1 cellular context compared by ENCODE assay signal in the genomic region with DNA sequence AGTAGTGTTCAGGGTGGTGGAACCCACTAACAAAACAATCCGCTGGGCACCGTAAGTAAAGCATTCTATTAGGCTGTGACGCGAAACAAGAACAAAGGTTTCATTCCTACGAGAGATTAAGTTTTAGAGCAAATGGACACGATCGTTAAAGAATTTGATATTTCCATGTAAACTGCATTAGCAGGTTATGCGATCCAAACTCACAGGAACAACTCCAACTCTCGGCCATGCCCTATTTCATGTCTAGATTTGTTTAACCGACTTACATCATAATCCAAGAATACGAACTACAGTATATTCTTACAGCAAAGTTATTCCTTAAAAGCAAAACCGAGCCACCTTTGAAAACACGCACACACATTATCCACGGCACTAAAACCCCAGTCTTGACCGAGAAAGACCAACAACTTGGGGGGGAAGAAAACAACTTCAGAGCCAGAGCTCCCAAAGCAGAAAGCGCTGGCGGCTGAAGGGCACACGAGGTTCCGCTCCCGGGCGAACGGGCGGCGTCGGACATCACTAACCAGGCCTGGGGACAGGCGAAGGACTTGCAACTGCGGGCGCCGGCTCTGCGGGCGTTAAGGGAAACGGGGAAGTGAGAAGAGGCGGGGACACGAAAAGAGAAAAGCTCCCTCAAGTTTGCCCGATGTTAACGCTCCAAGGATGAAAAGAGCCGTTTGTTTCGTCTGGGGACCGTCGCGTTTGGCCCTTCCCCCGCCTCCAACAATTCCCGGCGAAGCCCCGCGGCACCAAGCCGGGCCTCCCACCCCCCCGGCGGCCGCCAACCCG.
A peak's percentile ranks its signal among the peaks of the same experiment; 100 is the strongest.
TF ChIP-seq lines count a peak whose summit lies in the region.

No MANE protein-coding gene starts in this region.

TF ChIP-seq in K562, 482 proteins besides CTCF, POLR2A, EP300 and RAD21 (continued from another document and continues in another):
- TF ChIP-seq, protein P1, sequence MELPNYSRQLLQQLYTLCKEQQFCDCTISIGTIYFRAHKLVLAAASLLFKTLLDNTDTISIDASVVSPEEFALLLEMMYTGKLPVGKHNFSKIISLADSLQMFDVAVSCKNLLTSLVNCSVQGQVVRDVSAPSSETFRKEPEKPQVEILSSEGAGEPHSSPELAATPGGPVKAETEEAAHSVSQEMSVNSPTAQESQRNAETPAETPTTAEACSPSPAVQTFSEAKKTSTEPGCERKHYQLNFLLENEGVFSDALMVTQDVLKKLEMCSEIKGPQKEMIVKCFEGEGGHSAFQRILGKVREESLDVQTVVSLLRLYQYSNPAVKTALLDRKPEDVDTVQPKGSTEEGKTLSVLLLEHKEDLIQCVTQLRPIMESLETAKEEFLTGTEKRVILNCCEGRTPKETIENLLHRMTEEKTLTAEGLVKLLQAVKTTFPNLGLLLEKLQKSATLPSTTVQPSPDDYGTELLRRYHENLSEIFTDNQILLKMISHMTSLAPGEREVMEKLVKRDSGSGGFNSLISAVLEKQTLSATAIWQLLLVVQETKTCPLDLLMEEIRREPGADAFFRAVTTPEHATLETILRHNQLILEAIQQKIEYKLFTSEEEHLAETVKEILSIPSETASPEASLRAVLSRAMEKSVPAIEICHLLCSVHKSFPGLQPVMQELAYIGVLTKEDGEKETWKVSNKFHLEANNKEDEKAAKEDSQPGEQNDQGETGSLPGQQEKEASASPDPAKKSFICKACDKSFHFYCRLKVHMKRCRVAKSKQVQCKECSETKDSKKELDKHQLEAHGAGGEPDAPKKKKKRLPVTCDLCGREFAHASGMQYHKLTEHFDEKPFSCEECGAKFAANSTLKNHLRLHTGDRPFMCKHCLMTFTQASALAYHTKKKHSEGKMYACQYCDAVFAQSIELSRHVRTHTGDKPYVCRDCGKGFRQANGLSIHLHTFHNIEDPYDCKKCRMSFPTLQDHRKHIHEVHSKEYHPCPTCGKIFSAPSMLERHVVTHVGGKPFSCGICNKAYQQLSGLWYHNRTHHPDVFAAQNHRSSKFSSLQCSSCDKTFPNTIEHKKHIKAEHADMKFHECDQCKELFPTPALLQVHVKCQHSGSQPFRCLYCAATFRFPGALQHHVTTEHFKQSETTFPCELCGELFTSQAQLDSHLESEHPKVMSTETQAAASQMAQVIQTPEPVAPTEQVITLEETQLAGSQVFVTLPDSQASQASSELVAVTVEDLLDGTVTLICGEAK (IDR thresholded peaks at IDR 0.05) = peak; percentile 57
- TF ChIP-seq, protein P1 (CRISPR knock-in tag; IDR thresholded peaks at IDR 0.05) = no peak
- TF ChIP-seq ETV6 (IDR thresholded peaks at IDR 0.05; ENCODE audit: borderline replicate concordance in 1 of 2, low read depth in 2 of 2, low read length in 1 of 2) = 0 out of 4 replicates have a peak, but pooled peaks of 1 of the 2 experiments have one; percentile 1
- no peak for TF ChIP-seq ETV6 (CRISPR knock-in tag; IDR thresholded peaks at IDR 0.05; ENCODE audit: borderline replicate concordance)
- no peak for TF ChIP-seq HMG20A (CRISPR knock-in tag; conservative IDR thresholded peaks at IDR 0.05)
- 0 out of 2 replicates have a peak, but pooled peaks have one; percentile 76 for TF ChIP-seq RBM14 (IDR thresholded peaks at IDR 0.05; ENCODE audit: borderline replicate concordance, insufficient read depth, low read depth, low read length)
- TF ChIP-seq NCOA6 (IDR thresholded peaks at IDR 0.05) = peak; percentile 70
- TF ChIP-seq ZNF354B (CRISPR knock-in tag; IDR thresholded peaks at IDR 0.05) = no peak
- TF ChIP-seq MYC (IDR thresholded peaks at IDR 0.05; ENCODE audit: low read depth, low read length) = peak; percentile 51; the same call in 1 of the 2 replicates
- peak; percentile 70; the same call in 1 of the 2 replicates for TF ChIP-seq MYC (CRISPR knock-in tag; IDR thresholded peaks at IDR 0.05; ENCODE audit: borderline replicate concordance, low read depth)
- TF ChIP-seq ZC3H4 (CRISPR knock-in tag; IDR thresholded peaks at IDR 0.05; ENCODE audit: borderline replicate concordance) = 0 out of 2 replicates have a peak, but pooled peaks have one; percentile 19
- TF ChIP-seq RBBP5 (IDR thresholded peaks at IDR 0.05; ENCODE audit: borderline replicate concordance, insufficient read depth, low read length, poor library complexity, severe bottlenecking) = peak; percentile 96
- no peak for TF ChIP-seq ZBTB7A (IDR thresholded peaks at IDR 0.05; ENCODE audit: borderline replicate concordance, control insufficient read depth, low read depth, low read length)
- 0 out of 2 replicates have a peak, but pooled peaks have one; percentile 14 for TF ChIP-seq TGIF2 (CRISPR knock-in tag; IDR thresholded peaks at IDR 0.05)
- TF ChIP-seq CCNT2 (IDR thresholded peaks at IDR 0.05; ENCODE audit: borderline replicate concordance, extremely low read depth, insufficient read length, low read depth, low read length) = peak; percentile 0
- TF ChIP-seq MEF2A (IDR thresholded peaks at IDR 0.05; ENCODE audit: control insufficient read depth, low read depth, low read length) = no peak
- TF ChIP-seq OTX1 (CRISPR knock-in tag; IDR thresholded peaks at IDR 0.05) = 0 out of 2 replicates have a peak, but pooled peaks have one; percentile 57
- TF ChIP-seq HNRNPLL (IDR thresholded peaks at IDR 0.05; ENCODE audit: low read depth, low read length, poor library complexity, severe bottlenecking) = no peak
- TF ChIP-seq SMC3 (conservative IDR thresholded peaks at IDR 0.05; ENCODE audit: insufficient read depth, low read depth, low read length) = no peak
- TF ChIP-seq, protein P2, sequence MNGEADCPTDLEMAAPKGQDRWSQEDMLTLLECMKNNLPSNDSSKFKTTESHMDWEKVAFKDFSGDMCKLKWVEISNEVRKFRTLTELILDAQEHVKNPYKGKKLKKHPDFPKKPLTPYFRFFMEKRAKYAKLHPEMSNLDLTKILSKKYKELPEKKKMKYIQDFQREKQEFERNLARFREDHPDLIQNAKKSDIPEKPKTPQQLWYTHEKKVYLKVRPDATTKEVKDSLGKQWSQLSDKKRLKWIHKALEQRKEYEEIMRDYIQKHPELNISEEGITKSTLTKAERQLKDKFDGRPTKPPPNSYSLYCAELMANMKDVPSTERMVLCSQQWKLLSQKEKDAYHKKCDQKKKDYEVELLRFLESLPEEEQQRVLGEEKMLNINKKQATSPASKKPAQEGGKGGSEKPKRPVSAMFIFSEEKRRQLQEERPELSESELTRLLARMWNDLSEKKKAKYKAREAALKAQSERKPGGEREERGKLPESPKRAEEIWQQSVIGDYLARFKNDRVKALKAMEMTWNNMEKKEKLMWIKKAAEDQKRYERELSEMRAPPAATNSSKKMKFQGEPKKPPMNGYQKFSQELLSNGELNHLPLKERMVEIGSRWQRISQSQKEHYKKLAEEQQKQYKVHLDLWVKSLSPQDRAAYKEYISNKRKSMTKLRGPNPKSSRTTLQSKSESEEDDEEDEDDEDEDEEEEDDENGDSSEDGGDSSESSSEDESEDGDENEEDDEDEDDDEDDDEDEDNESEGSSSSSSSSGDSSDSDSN (IDR thresholded peaks at IDR 0.05; ENCODE audit: borderline replicate concordance in 1 of 2, low read depth in 2 of 2, low read length in 2 of 2) = 0 out of 4 replicates have a peak, but pooled peaks of 1 of the 2 experiments have one; percentile 51
- TF ChIP-seq SMARCE1 (IDR thresholded peaks at IDR 0.05) = peak; percentile 50; the same call in 1 of the 2 replicates
- peak; percentile 59 for TF ChIP-seq EP400 (IDR thresholded peaks at IDR 0.05)
- peak in 1 of 2 experiments; percentile 51; a peak in 1 of 4 replicates for TF ChIP-seq FOXK2 (conservative IDR thresholded peaks at IDR 0.05 in 1 of 2, IDR thresholded peaks at IDR 0.05 in 1 of 2; ENCODE audit: low read depth in 2 of 2)
- TF ChIP-seq LARP7 (IDR thresholded peaks at IDR 0.05) = peak; percentile 20; the same call in 1 of the 2 replicates
- TF ChIP-seq, protein P3, sequence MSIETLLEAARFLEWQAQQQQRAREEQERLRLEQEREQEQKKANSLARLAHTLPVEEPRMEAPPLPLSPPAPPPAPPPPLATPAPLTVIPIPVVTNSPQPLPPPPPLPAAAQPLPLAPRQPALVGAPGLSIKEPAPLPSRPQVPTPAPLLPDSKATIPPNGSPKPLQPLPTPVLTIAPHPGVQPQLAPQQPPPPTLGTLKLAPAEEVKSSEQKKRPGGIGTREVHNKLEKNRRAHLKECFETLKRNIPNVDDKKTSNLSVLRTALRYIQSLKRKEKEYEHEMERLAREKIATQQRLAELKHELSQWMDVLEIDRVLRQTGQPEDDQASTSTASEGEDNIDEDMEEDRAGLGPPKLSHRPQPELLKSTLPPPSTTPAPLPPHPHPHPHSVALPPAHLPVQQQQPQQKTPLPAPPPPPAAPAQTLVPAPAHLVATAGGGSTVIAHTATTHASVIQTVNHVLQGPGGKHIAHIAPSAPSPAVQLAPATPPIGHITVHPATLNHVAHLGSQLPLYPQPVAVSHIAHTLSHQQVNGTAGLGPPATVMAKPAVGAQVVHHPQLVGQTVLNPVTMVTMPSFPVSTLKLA (conservative IDR thresholded peaks at IDR 0.05) = peak in 1 of 2 experiments; percentile 49; a peak in 1 of 4 replicates
- no peak for TF ChIP-seq ARID1B (IDR thresholded peaks at IDR 0.05)
- TF ChIP-seq GABPB1 (CRISPR knock-in tag; IDR thresholded peaks at IDR 0.05) = no peak
- TF ChIP-seq GATAD2A (IDR thresholded peaks at IDR 0.05) = 0 out of 2 replicates have a peak, but pooled peaks have one; percentile 53
- TF ChIP-seq, protein P4, sequence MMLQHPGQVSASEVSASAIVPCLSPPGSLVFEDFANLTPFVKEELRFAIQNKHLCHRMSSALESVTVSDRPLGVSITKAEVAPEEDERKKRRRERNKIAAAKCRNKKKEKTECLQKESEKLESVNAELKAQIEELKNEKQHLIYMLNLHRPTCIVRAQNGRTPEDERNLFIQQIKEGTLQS (IDR thresholded peaks at IDR 0.05) = peak; percentile 27; the same call in 1 of the 2 replicates
- TF ChIP-seq, protein P4 (CRISPR knock-in tag; conservative IDR thresholded peaks at IDR 0.05) = no peak
- no peak for TF ChIP-seq HDGF (IDR thresholded peaks at IDR 0.05)
- TF ChIP-seq ZFX (CRISPR knock-in tag; IDR thresholded peaks at IDR 0.05) = peak; percentile 34
